30 cellular contexts compared by ENCODE assay signal in the genomic region with DNA sequence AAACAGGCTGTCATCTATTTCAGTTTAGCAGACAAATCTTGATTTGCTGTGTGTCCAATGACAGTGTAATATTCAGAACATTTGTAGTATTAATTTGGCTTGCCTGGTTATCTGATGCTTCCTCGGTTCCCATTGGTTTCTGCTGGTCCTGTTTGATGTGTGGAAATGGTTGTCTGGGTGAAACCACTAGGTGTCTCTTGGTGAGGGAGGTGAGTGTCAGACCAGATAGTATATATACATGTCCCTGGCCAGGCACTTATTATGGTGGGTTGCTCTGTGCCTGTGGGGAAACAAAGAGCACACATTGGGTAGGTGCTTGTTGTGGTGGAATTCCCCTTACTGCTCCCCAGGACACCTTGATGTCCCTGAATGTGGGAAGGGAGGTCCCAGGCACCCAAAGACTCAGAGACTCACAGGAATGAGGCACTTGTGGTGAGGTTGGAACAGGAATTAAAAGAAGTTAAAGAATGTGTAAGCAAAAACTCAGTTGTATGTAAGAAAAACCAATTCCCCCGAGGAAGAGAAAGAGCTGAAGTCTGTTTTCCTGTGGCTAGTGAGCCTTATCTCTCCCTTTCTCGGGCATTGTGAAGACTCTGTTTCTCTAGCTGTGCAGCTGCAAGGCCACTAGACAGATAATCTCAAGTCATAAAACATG.
DNase-seq lines count a peak whose midpoint lies in the region; ATAC-seq and TF ChIP-seq lines count a peak whose summit lies in the region.
"Had no signal": no experiment of that assay in that cellular context is flagged by ENCODE, and none has a peak within 500 bp of the region (broad histone marks: within the 10 kb centered on the region; RNA-seq: fewer than 3 reads in every experiment).

No MANE protein-coding gene starts in this region.

- H3K9me3 Mint-ChIP-seq in endodermal cell: no peaks in the 10 kb centered on the region
- peaks cover 6% of the 10 kb centered on the region for H3K9me3 Mint-ChIP-seq in CD4-positive, alpha-beta T cell
- H3K9me3 Mint-ChIP-seq: nephron, type B pancreatic cell had no signal

- no peaks in the 10 kb centered on the region for H3K36me3 Mint-ChIP-seq in endodermal cell (ENCODE audit: low read depth)
- no peaks in the 10 kb centered on the region for H3K36me3 Mint-ChIP-seq in CD4-positive, alpha-beta T cell (ENCODE audit: low read depth)
- H3K36me3 Mint-ChIP-seq: activated naive CD8-positive, alpha-beta T cell; IgD-negative memory B cell; type B pancreatic cell had no signal

- H3K4me1 Mint-ChIP-seq in endodermal cell: peaks cover 4% of the 10 kb centered on the region
- H3K4me1 Mint-ChIP-seq in CD4-positive, alpha-beta T cell (ENCODE audit: low read depth): no peaks in the 10 kb centered on the region
- H3K4me1 Mint-ChIP-seq: B cell; central memory CD8-positive, alpha-beta T cell; IgD-negative memory B cell; nephron had no signal

- H3F3A ChIP-seq in PC-9 (ENCODE audit: insufficient read depth, low read depth): no peaks in the 10 kb centered on the region

- no peaks in the 10 kb centered on the region for H4K20me1 ChIP-seq in PC-9 (ENCODE audit: insufficient read depth)

- 0 out of 2 replicates have a peak overlapping the region, but pooled peaks have one; percentile 33 for H2AFZ ChIP-seq in PC-9
- H2AFZ ChIP-seq: GM23248 had no signal

- no peak overlapping the region for H3K4me2 ChIP-seq in PC-9

- no peaks in the 10 kb centered on the region for H3K27me3 ChIP-seq in PC-9 (ENCODE audit: insufficient read depth, low read depth)
- no peaks in the 10 kb centered on the region for H3K27me3 ChIP-seq in endodermal cell (ENCODE audit: control insufficient read depth, insufficient read depth, low read length, poor library complexity, severe bottlenecking)
- H3K27me3 ChIP-seq in CD4-positive, alpha-beta T cell (ENCODE audit: control insufficient read depth, insufficient read depth, low read length): no peaks in the 10 kb centered on the region
- H3K27me3 ChIP-seq: ovary, right atrium auricular region, spleen had no signal

- DNase-seq in A172 (ENCODE audit: low spot score): peak; percentile 3
- DNase-seq in H4 (ENCODE audit: low spot score): peak; percentile 4
- no peak for DNase-seq in PC-9
- no peak for DNase-seq in endodermal cell
- no peak for DNase-seq in CD4-positive, alpha-beta T cell
- DNase-seq in NCI-H510A treated with DMSO at 0.1 percent for 48 hours (lab: John Stamatoyannopoulos, UW): no peak
- DNase-seq: activated CD4-positive, CD25-positive, alpha-beta regulatory T cell treated with anti-CD3 and anti-CD28 coated beads, Interleukin-2, amount 50 U/mL, for 72 hours; activated T-cell treated with anti-CD3 and anti-CD28 coated beads for 4 hours; Caco-2; DND-41; dorsolateral prefrontal cortex; GM23248; head of caudate nucleus; NCI-H2081; NCI-H226; ovary; spleen; stimulated activated CD4-positive, alpha-beta T cell treated with anti-CD3 and anti-CD28 coated beads, Interleukin-2, amount 100 ng/mL, for 48 hours had no signal

- H3K9ac ChIP-seq in endodermal cell (ENCODE audit: extremely low read depth, low read length, poor library complexity, severe bottlenecking): no peak overlapping the region
- H3K9ac ChIP-seq: GM23248 had no signal

- H3K27me3 Mint-ChIP-seq in endodermal cell (ENCODE audit: insufficient read depth): no peaks in the 10 kb centered on the region
- no peaks in the 10 kb centered on the region for H3K27me3 Mint-ChIP-seq in CD4-positive, alpha-beta T cell
- H3K27me3 Mint-ChIP-seq: activated naive CD8-positive, alpha-beta T cell; B cell; central memory CD8-positive, alpha-beta T cell; IgD-negative memory B cell; type B pancreatic cell had no signal

- H3K9me3 ChIP-seq in PC-9 (ENCODE audit: insufficient read depth, low read depth): no peaks in the 10 kb centered on the region
- no peaks in the 10 kb centered on the region for H3K9me3 ChIP-seq in endodermal cell (ENCODE audit: control insufficient read depth, low read length)
- no peaks in the 10 kb centered on the region for H3K9me3 ChIP-seq in CD4-positive, alpha-beta T cell (ENCODE audit: control insufficient read depth, low read length)
- H3K9me3 ChIP-seq: Caco-2, ovary, right atrium auricular region had no signal

- no peak for ATAC-seq in CD4-positive, alpha-beta T cell (ENCODE audit: poor library complexity)
- ATAC-seq in HG02610 (IDR thresholded peaks at IDR 0.05; ENCODE audit: unreplicated experiment) (no peak), GM19463 (IDR thresholded peaks at IDR 0.05; ENCODE audit: unreplicated experiment) (no peak)

- peak overlapping the region; percentile 49 for H3K27ac Mint-ChIP-seq in endodermal cell
- H3K27ac Mint-ChIP-seq in CD4-positive, alpha-beta T cell: no peak overlapping the region
- H3K27ac Mint-ChIP-seq: activated naive CD8-positive, alpha-beta T cell; B cell; IgD-negative memory B cell; nephron; T-helper 1 cell treated with Interleukin-12 subunit alpha and Interleukin-12 subunit beta and Interleukin-4 antibody, amounts not matched to agents 30 μg/mL and 1 μg/mL, for 36 hours; type B pancreatic cell had no signal

- H3K4me3 Mint-ChIP-seq in endodermal cell: no peak overlapping the region
- H3K4me3 Mint-ChIP-seq in CD4-positive, alpha-beta T cell: no peak overlapping the region
- H3K4me3 Mint-ChIP-seq: activated naive CD8-positive, alpha-beta T cell; B cell; central memory CD8-positive, alpha-beta T cell; IgD-negative memory B cell; nephron; T-helper 1 cell treated with Interleukin-12 subunit alpha and Interleukin-12 subunit beta and Interleukin-4 antibody, amounts not matched to agents 30 μg/mL and 1 μg/mL, for 36 hours; type B pancreatic cell had no signal

- H3K4me1 ChIP-seq in PC-9 (replicated peaks; ENCODE audit: insufficient read depth) (no peaks in the 10 kb centered on the region), endodermal cell (ENCODE audit: control insufficient read depth, insufficient read depth, low read length) (no peaks in the 10 kb centered on the region)
- H3K4me1 ChIP-seq: Caco-2, right atrium auricular region, spleen had no signal

- CTCF ChIA-PET in PC-9 (lab: Charles Lee): no interaction called here
- CTCF ChIA-PET in CD4-positive, alpha-beta T cell (lab: Charles Lee): no interaction called here

- H3K27ac ChIP-seq in PC-9 (no peak overlapping the region), endodermal cell (ENCODE audit: low read depth, low read length) (no peak overlapping the region)
- H3K27ac ChIP-seq in CD4-positive, alpha-beta T cell (ENCODE audit: low read depth, low read length): no peak overlapping the region
- H3K27ac ChIP-seq: dorsolateral prefrontal cortex, GM23248, ovary, right atrium auricular region, RWPE1, spleen had no signal

- 78 to 82% methylated on average over 1 to 3 of the region's 3 CpGs for WGBS in endodermal cell (ENCODE audit: insufficient coverage in 1 of 2, insufficient read length in 1 of 2), 2 experiments

- no peak for TF ChIP-seq CTCF in PC-9 (conservative IDR thresholded peaks at IDR 0.05)
- peak; percentile 41 for TF ChIP-seq CTCF in endodermal cell (conservative IDR thresholded peaks at IDR 0.05)
- no peak for TF ChIP-seq CTCF in CD4-positive, alpha-beta T cell (IDR thresholded peaks at IDR 0.05)

- no TSS peak for BruUV-seq in PC-9 (replicated peaks; lab: Mats Ljungman, UMichigan)

- intact Hi-C loops in PC-9 (cut with micrococcal nuclease; ENCODE audit: unreplicated experiment): no loop called here
- intact Hi-C loops in CD4-positive, alpha-beta T cell (cut with DNase I, micrococcal nuclease): no loop called here

- H3K36me3 ChIP-seq in PC-9 (ENCODE audit: low read depth) (no peaks in the 10 kb centered on the region), endodermal cell (ENCODE audit: control insufficient read depth, insufficient read depth, low read length) (no peaks in the 10 kb centered on the region)
- H3K36me3 ChIP-seq: ovary, right atrium auricular region, spleen had no signal

- no peak overlapping the region for H3K4me3 ChIP-seq in PC-9
- H3K4me3 ChIP-seq in endodermal cell (ENCODE audit: low read length): no peak overlapping the region
- H3K4me3 ChIP-seq: dorsolateral prefrontal cortex, GM23248, lung, ovary, right atrium auricular region, spleen had no signal

- POLR2A ChIA-PET in PC-9 (lab: Charles Lee; ENCODE audit: unreplicated experiment): no interaction called here
- POLR2A ChIA-PET in CD4-positive, alpha-beta T cell (lab: Charles Lee): no interaction called here

- no peaks in the 10 kb centered on the region for H3K9me2 ChIP-seq in PC-9 (ENCODE audit: insufficient read depth)

- no peaks in the 10 kb centered on the region for H3K79me2 ChIP-seq in PC-9 (ENCODE audit: low read depth)

Comparison
In these comparisons a context has a peak if more than half of its experiments do, and no peak if none do; other contexts are left out.
1. DNase-seq: peak in A172 (single experiment) and H4 (single experiment); none in PC-9 (0 of 2), endodermal cell (single experiment), CD4-positive, alpha-beta T cell (0 of 10) and NCI-H510A treated with DMSO at 0.1 percent for 48 hours (single experiment).